8 cellular contexts compared by ENCODE assay signal in genomic region chr2:138501427-138502252, GRCh38. TPM values are rescaled to one million over a fixed set of nuclear protein-coding genes. Genes with fewer than 3 reads are reported as not detected.
DNase-seq lines count a peak whose midpoint lies in the region; ATAC-seq and TF ChIP-seq lines count a peak whose summit lies in the region.

SPOPL (plus strand) TSS chr2:138501770; CDS start chr2:138550217, 48,447 bp downstream.

- no peaks in the 10 kb centered on the region for H3K36me3 ChIP-seq in GM23248 (ENCODE audit: low read depth)

- peaks cover 10% of the 10 kb centered on the region for H3K36me3 Mint-ChIP-seq in nephron progenitor cell (ENCODE audit: low read depth)

- ATAC-seq in stimulated activated naive CD8-positive, alpha-beta T cell treated with anti-CD3 and anti-CD28 coated beads, Interleukin-15, amount 100 ng/mL, for 72 hours: peak; percentile 91

- H3F3A ChIP-seq in GM23248 (ENCODE audit: insufficient read depth): 0 out of 2 replicates have a peak, but pooled peaks cover 4% of the 10 kb centered on the region

- TF ChIP-seq CTCF in fibroblast of pulmonary artery (IDR thresholded peaks at IDR 0.05; ENCODE audit: low read length, missing control alignments) (no peak), nephron progenitor cell (IDR thresholded peaks at IDR 0.05) (no peak)

- peak within 1 kb of the TSS; percentile 96 for H3K4me2 ChIP-seq in GM23248 (ENCODE audit: unreplicated experiment)

- H3K27me3 Mint-ChIP-seq in nephron progenitor cell (ENCODE audit: low read depth, poor library complexity): peaks cover 4% of the 10 kb centered on the region
- H3K27me3 Mint-ChIP-seq in stimulated activated naive CD8-positive, alpha-beta T cell treated with anti-CD3 and anti-CD28 coated beads, Interleukin-15, amount 100 ng/mL, for 72 hours: no peaks in the 10 kb centered on the region

- in situ Hi-C loops in GM23248 (cut with MboI): no loop called here

- H3K9ac ChIP-seq in GM23248: peak within 1 kb of the TSS; percentile 83

- H3K79me2 ChIP-seq in GM23248 (ENCODE audit: insufficient read depth): peaks cover 52% of the 10 kb centered on the region

- H3K9me3 ChIP-seq in GM23248 (ENCODE audit: low read depth): no peaks in the 10 kb centered on the region

- peak within 1 kb of the TSS; percentile 97 for H3K27ac Mint-ChIP-seq in nephron progenitor cell
- peak within 1 kb of the TSS; percentile 95 to 97 for H3K27ac Mint-ChIP-seq in stimulated activated naive CD8-positive, alpha-beta T cell treated with anti-CD3 and anti-CD28 coated beads, Interleukin-15, amount 100 ng/mL, for 72 hours

- peak within 1 kb of the TSS; percentile 47 for H3K27ac ChIP-seq in GM23248

- no peaks in the 10 kb centered on the region for H3K27me3 ChIP-seq in GM23248 (replicated peaks; ENCODE audit: insufficient read depth)

- TF ChIP-seq POLR2A in Raji (IDR thresholded peaks at IDR 0.05; ENCODE audit: insufficient read depth, low read depth, low read length): peak; percentile 82

- no peaks in the 10 kb centered on the region for H4K20me1 ChIP-seq in GM23248 (ENCODE audit: insufficient read depth)

- peak; percentile 94 for DNase-seq in ELF-1 (ENCODE audit: low read depth, low spot score)
- DNase-seq in GM23248: peak; percentile 95
- peak; percentile 87 to 88 for DNase-seq in Kasumi-1 (lab: John Stamatoyannopoulos, UW)
- peak; percentile 78 for DNase-seq in activated T-helper 9 cell treated with anti-CD3 and anti-CD28 coated beads, Interleukin-2, amount 50 U/mL, for 16 hours (ENCODE audit: low read depth)
- peak; percentile 83 for DNase-seq in fibroblast of pulmonary artery (ENCODE audit: low read depth)
- DNase-seq in nephron progenitor cell: peak; percentile 94
- DNase-seq in stimulated activated naive CD8-positive, alpha-beta T cell treated with anti-CD3 and anti-CD28 coated beads, Interleukin-15, amount 100 ng/mL, for 72 hours: peak; percentile 83 to 84

- H3K4me1 ChIP-seq in GM23248 (ENCODE audit: insufficient read depth): peaks cover 21% of the 10 kb centered on the region

- H3K9me2 ChIP-seq in GM23248 (ENCODE audit: insufficient read depth): no peaks in the 10 kb centered on the region

- H3K9me3 Mint-ChIP-seq in nephron progenitor cell: no peaks in the 10 kb centered on the region
- no peaks in the 10 kb centered on the region for H3K9me3 Mint-ChIP-seq in stimulated activated naive CD8-positive, alpha-beta T cell treated with anti-CD3 and anti-CD28 coated beads, Interleukin-15, amount 100 ng/mL, for 72 hours

- peak within 1 kb of the TSS; percentile 99 for H3K4me3 Mint-ChIP-seq in nephron progenitor cell
- H3K4me3 Mint-ChIP-seq in stimulated activated naive CD8-positive, alpha-beta T cell treated with anti-CD3 and anti-CD28 coated beads, Interleukin-15, amount 100 ng/mL, for 72 hours: peak within 1 kb of the TSS; percentile 90 to 94

- WGBS in GM23248 (ENCODE audit: low coverage in 1 of 2, low lambda C conversion rate in 2 of 2, missing lambda C conversion rate in 2 of 2), 2 experiments: 1 to 2% methylated on average over 41 to 82 of the region's 86 CpGs

- H3K4me3 ChIP-seq in GM23248 (peak within 1 kb of the TSS; percentile 92), fibroblast of pulmonary artery (replicated peaks; ENCODE audit: low read depth, low read length) (peak within 1 kb of the TSS; percentile 90)

- peak within 1 kb of the TSS; percentile 90 for H2AFZ ChIP-seq in GM23248

- H3K4me1 Mint-ChIP-seq in nephron progenitor cell: peaks cover 50% of the 10 kb centered on the region
- peaks cover 27% of the 10 kb centered on the region for H3K4me1 Mint-ChIP-seq in stimulated activated naive CD8-positive, alpha-beta T cell treated with anti-CD3 and anti-CD28 coated beads, Interleukin-15, amount 100 ng/mL, for 72 hours

RNA-seq across cellular contexts. Expression of gene SPOPL, which starts in this region (rescaled TPM):
- total RNA-seq in GM23248 (2014; rRNA removed; shearing (Covaris generic)): 9.5 and 12.0 TPM in 2 replicates
- polyA plus RNA-seq in GM23248 (2016; fragmentation: Nextera tagmentation; extraction: Ambion mirVana): 3.5 and 3.6 TPM in 2 replicates

Comparison
In these comparisons a context has a peak if more than half of its experiments do, and no peak if none do; other contexts are left out.
1. Peak in every context shown above with its lines: DNase-seq, ATAC-seq, H3K4me3 ChIP-seq and H3K27ac ChIP-seq.